27 cellular contexts compared by ENCODE assay signal in the genomic region with DNA sequence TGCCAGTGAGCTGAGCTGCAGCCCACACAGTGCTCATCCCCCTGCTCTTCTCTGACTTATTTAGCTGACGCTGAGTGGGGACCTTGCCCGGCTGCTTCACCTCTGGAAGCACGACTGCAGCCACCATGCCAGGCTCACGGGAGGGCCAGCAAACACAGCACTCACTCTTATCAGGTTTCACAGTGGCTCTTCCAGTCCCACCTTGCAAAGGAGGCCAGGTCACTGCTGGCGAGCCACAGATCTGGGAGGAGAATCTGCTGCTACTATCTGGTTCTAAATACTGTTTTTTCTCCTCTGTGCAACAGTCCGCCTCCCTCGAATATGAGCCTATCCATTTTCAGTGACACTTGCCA. TPM values are rescaled to one million over a fixed set of nuclear protein-coding genes. Genes with fewer than 3 reads are reported as not detected.
DNase-seq lines count a peak whose midpoint lies in the region; ATAC-seq, FAIRE-seq and TF ChIP-seq lines count a peak whose summit lies in the region.
"Had no signal": no experiment of that assay in that cellular context is flagged by ENCODE, and none has a peak within 500 bp of the region (broad histone marks: within the 10 kb centered on the region; RNA-seq: fewer than 3 reads in every experiment).

No MANE protein-coding gene starts in this region.

- peaks cover 29% of the 10 kb centered on the region for H3K4me1 ChIP-seq in BLaER1
- peaks cover 9 to 34% of the 10 kb centered on the region in 2 experiments; a peak in 4 of 5 replicates for H3K4me1 ChIP-seq in K562 (replicated peaks in 1 of 2; ENCODE audit: control insufficient read depth in 2 of 2, insufficient read depth in 2 of 2, low read length in 2 of 2)
- H3K4me1 ChIP-seq in right lobe of liver: peaks cover 0 to 31% (median 14%) of the 10 kb centered on the region in 4 donors
- peaks cover 9% of the 10 kb centered on the region for H3K4me1 ChIP-seq in MM.1S (ENCODE audit: low read length)
- H3K4me1 ChIP-seq: lower lobe of right lung had no signal

- BruUV-seq in K562 (replicated peaks; lab: Mats Ljungman, UMichigan): no TSS peak

- no peak for TF ChIP-seq POLR2A in K562 (conservative IDR thresholded peaks at IDR 0.05)
- no peak for TF ChIP-seq POLR2A in right lobe of liver (IDR thresholded peaks at IDR 0.05)

- no peaks in the 10 kb centered on the region for H3K79me2 ChIP-seq in K562 (ENCODE audit: control insufficient read depth, insufficient read depth, low read length)
- H3K79me2 ChIP-seq in MM.1S (ENCODE audit: low read length): no peaks in the 10 kb centered on the region

- in situ Hi-C loops in K562 (cut with MboI): no loop called here

- no peaks in the 10 kb centered on the region for H3K9me1 ChIP-seq in K562 (ENCODE audit: control insufficient read depth, insufficient read depth, low read length)

- H3K9ac ChIP-seq in BLaER1 (no peak overlapping the region), K562 (ENCODE audit: insufficient read depth in 1 of 2, low read depth in 2 of 2, low read length in 2 of 2) (peak overlapping the region in 1 of 2 experiments; percentile 8; a peak in 1 of 4 replicates), MM.1S (ENCODE audit: low read length) (no peak overlapping the region)

- FAIRE-seq in K562 (lab: Jason Lieb, UNC): peak; percentile 80
- FAIRE-seq: GM18507, TTC549 had no signal

- TF ChIP-seq EP300 in K562 (IDR thresholded peaks at IDR 0.05; ENCODE audit: low read length): peak; percentile 44; the same call in 1 of the 2 replicates

- H2AFZ ChIP-seq in K562 (ENCODE audit: low read depth, low read length) (0 out of 2 replicates have a peak overlapping the region, but pooled peaks have one; percentile 44), MM.1S (ENCODE audit: low read length) (no peak overlapping the region)

- DNase-seq in HuH-7.5 (ENCODE audit: low spot score) (peak; percentile 46), K562 (ENCODE audit: extremely low read depth in 1 of 4, low spot score in 3 of 4) (peak; percentile 71 to 78 (median 75)), right lobe of liver (peak; percentile 66 to 74 (median 69)), DMS153 treated with DMSO at 0.1 percent for 48 hours (lab: John Stamatoyannopoulos, UW; ENCODE audit: unreplicated experiment) (no peak), MM.1S (no peak), T1000 (lab: John Stamatoyannopoulos, UW) (no peak), anterior cingulate cortex (lab: John Stamatoyannopoulos, UW) (no peak)
- DNase-seq: activated CD4-positive, CD25-positive, alpha-beta regulatory T cell treated with anti-CD3 and anti-CD28 coated beads, Interleukin-2, amount 50 U/mL, for 72 hours; activated CD8-positive, alpha-beta T cell treated with anti-CD3 and anti-CD28 coated beads for 36 hours; activated naive CD4-positive, alpha-beta T cell treated with anti-CD3 and anti-CD28 coated beads, Interleukin-2, amount 50 U/mL, for 16 hours; amygdala; Calu3; hypothalamus; Karpas-422; lower lobe of right lung; NCI-H1694; NCI-H2171; NCI-H510A treated with DMSO at 0.1 percent for 48 hours; Peyer's patch; spleen; T-helper 1 cell; transverse colon had no signal

- ATAC-seq in K562 (peak; percentile 78), right lobe of liver (peak; percentile 46 to 69 (median 60))
- ATAC-seq: activated CD8-positive, alpha-beta T cell treated with anti-CD3 and anti-CD28 coated beads for 36 hours; activated T-helper 17 cell treated with anti-CD3 and anti-CD28 coated beads, Interleukin-2, amount 50 U/mL, for 72 hours; lower lobe of right lung had no signal

- POLR2A ChIA-PET in K562 (lab: Yijun Ruan, JAX): interaction anchor here (1.0 kb wide), 1 partner anchor 9 kb away, joined by 3 read pairs; no protein-coding TSS in a partner anchor

- intact Hi-C loops in K562 (cut with micrococcal nuclease) (no loop called here), right lobe of liver (cut with DNase I) (no loop called here)

- H3K36me3 ChIP-seq in BLaER1 (no peaks in the 10 kb centered on the region), K562 (ENCODE audit: control insufficient read depth, insufficient read depth, low read length) (no peaks in the 10 kb centered on the region), right lobe of liver (no peaks in the 10 kb centered on the region), MM.1S (replicated peaks; ENCODE audit: insufficient read depth, low read length) (no peaks in the 10 kb centered on the region)
- H3K36me3 ChIP-seq: lower lobe of right lung, Peyer's patch, transverse colon had no signal

- H3K9me3 ChIP-seq in BLaER1: peaks cover 27% of the 10 kb centered on the region
- peaks cover 8% of the 10 kb centered on the region for H3K9me3 ChIP-seq in K562 (replicated peaks; ENCODE audit: control insufficient read depth, insufficient read depth, low read depth, low read length)
- no peaks in the 10 kb centered on the region for H3K9me3 ChIP-seq in right lobe of liver
- no peaks in the 10 kb centered on the region for H3K9me3 ChIP-seq in MM.1S (replicated peaks; ENCODE audit: insufficient read depth, low read length)
- H3K9me3 ChIP-seq: lower lobe of right lung, Peyer's patch, transverse colon had no signal

- H3K27me3 ChIP-seq in BLaER1: peaks cover 14% of the 10 kb centered on the region
- H3K27me3 ChIP-seq in K562 (ENCODE audit: control insufficient read depth in 2 of 2, insufficient read depth in 2 of 2, low read length in 2 of 2): no peaks in the 10 kb centered on the region
- H3K27me3 ChIP-seq in right lobe of liver: no peaks in the 10 kb centered on the region
- no peaks in the 10 kb centered on the region for H3K27me3 ChIP-seq in MM.1S (replicated peaks; ENCODE audit: insufficient read depth, low read length)
- H3K27me3 ChIP-seq: Peyer's patch, transverse colon had no signal

- H3F3A ChIP-seq in MM.1S (ENCODE audit: insufficient read depth, low read length): peaks cover 10% of the 10 kb centered on the region

- H3K9me2 ChIP-seq in MM.1S (replicated peaks; ENCODE audit: insufficient read depth, low read length): no peaks in the 10 kb centered on the region

- H3K27ac ChIP-seq in BLaER1 (no peak overlapping the region), K562 (ENCODE audit: extremely low read depth, low read depth, low read length) (no peak overlapping the region), right lobe of liver (peak overlapping the region in 2 of 3 donors; percentile 33 to 48), MM.1S (ENCODE audit: low read length) (no peak overlapping the region)
- H3K27ac ChIP-seq: coronary artery, lower lobe of right lung, Peyer's patch, spleen, transverse colon had no signal

- TF ChIP-seq CTCF in K562 (IDR thresholded peaks at IDR 0.05 in 2 of 3, conservative IDR thresholded peaks at IDR 0.05 in 1 of 3; ENCODE audit: insufficient read depth in 2 of 3, low read depth in 1 of 3, low read length in 3 of 3): no peak
- no peak for TF ChIP-seq CTCF in right lobe of liver (IDR thresholded peaks at IDR 0.05)
- TF ChIP-seq CTCF in MM.1S (IDR thresholded peaks at IDR 0.05; ENCODE audit: low read length): no peak

- CTCF ChIA-PET in K562 (lab: Yijun Ruan, JAX; ENCODE audit: low intra/inter-chr PET ratio): no interaction called here

- no peak for TF ChIP-seq RAD21 in K562 (CRISPR knock-in tag; conservative IDR thresholded peaks at IDR 0.05 in 1 of 2, IDR thresholded peaks at IDR 0.05 in 1 of 2)

- H3K4me3 ChIP-seq in BLaER1 (no peak overlapping the region), K562 (no peak overlapping the region), right lobe of liver (no peak overlapping the region), MM.1S (ENCODE audit: low read length) (no peak overlapping the region)
- H3K4me3 ChIP-seq: coronary artery, lower lobe of right lung, Peyer's patch, spleen, transverse colon had no signal

- H3K4me2 ChIP-seq in BLaER1 (peak overlapping the region; percentile 53), K562 (ENCODE audit: insufficient read depth, low read length) (peak overlapping the region; percentile 53), MM.1S (ENCODE audit: low read depth, low read length) (no peak overlapping the region)

- peaks cover 20% of the 10 kb centered on the region for H4K20me1 ChIP-seq in BLaER1
- no peaks in the 10 kb centered on the region for H4K20me1 ChIP-seq in K562 (replicated peaks; ENCODE audit: control insufficient read depth, insufficient read depth, low read length)
- H4K20me1 ChIP-seq in MM.1S (ENCODE audit: insufficient read depth, low read length): no peaks in the 10 kb centered on the region

- 0% methylated on average over 7 of the region's 7 CpGs for WGBS in K562 (ENCODE audit: insufficient coverage, low coverage, missing lambda C conversion rate)
- WGBS in right lobe of liver (ENCODE audit: insufficient coverage, low coverage, low lambda C conversion rate, missing lambda C conversion rate): 27% methylated on average over 6 of the region's 7 CpGs

TF ChIP-seq in K562, 482 proteins besides CTCF, POLR2A, EP300 and RAD21 (continues in another document):
- TF ChIP-seq ILK (tag; IDR thresholded peaks at IDR 0.05; ENCODE audit: borderline replicate concordance, low read depth) (no peak), ELF2 (CRISPR knock-in tag; IDR thresholded peaks at IDR 0.05) (no peak), ZNF165 (CRISPR knock-in tag; IDR thresholded peaks at IDR 0.05; ENCODE audit: borderline replicate concordance) (no peak), ZNF124 (CRISPR knock-in tag; IDR thresholded peaks at IDR 0.05) (no peak), MAFG (tag; conservative IDR thresholded peaks at IDR 0.05) (no peak), HNRNPL (IDR thresholded peaks at IDR 0.05; ENCODE audit: low read depth, low read length) (no peak), NCOR1 (IDR thresholded peaks at IDR 0.05) (peak; percentile 35; the same call in 1 of the 2 replicates)

RNA-seq across cellular contexts. Expression of gene SPON2, which starts 6.7 kb away (rescaled TPM):
- 8.1 and 12.5 TPM in 2 replicates for total RNA-seq in K562 (2011; cell fraction: chromatin; rRNA removed; ENCODE audit: low replicate concordance)
- 8.2 and 12.8 TPM in 2 replicates for total RNA-seq in K562 (2011; cell fraction: nucleolus; rRNA removed)
- total RNA-seq in K562 (2011; cell fraction: nucleoplasm; rRNA removed): 7.3 and 9.4 TPM in 2 replicates
- total RNA-seq in K562 (2014; rRNA removed) (0.65 and 1.1 TPM in 2 replicates), K562 (2014; rRNA removed; fragmentation: Illumina TruSeq; extraction: Trizol) (0.54 and 0.69 TPM in 2 replicates), K562 (2015; rRNA removed; fragmentation: Illumina TruSeq; extraction: Trizol) (0.57 and 0.83 TPM in 2 replicates), K562 (2021) (1.4 and 1.8 TPM in 2 replicates), right lobe of liver (100 to 1,000 TPM in 3 of 6 experiments, 10 to 100 TPM in 3; 41.9 to 138 (median 99.9) TPM)
- polyA plus RNA-seq in K562 (2011; rRNA removed) (2.2 and 4.8 TPM in 2 replicates), K562 (2014; fragmentation: Illumina TruSeq; extraction: Trizol) (0.74 and 1.1 TPM in 2 replicates), K562 (2014; fragmentation: Nextera tagmentation; extraction: Ambion mirVana) (under 1 TPM; 0.21 to 0.27 TPM), K562 (2014; rRNA removed) (0.77 and 0.84 TPM in 2 replicates)
- polyA plus RNA-seq in K562 (2011; cell fraction: cytosol; rRNA removed): 2.3 and 4.7 TPM in 2 replicates
- polyA plus RNA-seq in K562 (2011; cell fraction: nucleus; rRNA removed): 4.1 and 5.8 TPM in 2 replicates
- 1.4 and 2.4 TPM in 2 replicates for polyA plus RNA-seq in K562 (2012)
- polyA minus RNA-seq in K562 (2011; rRNA and poly(A)+ RNA removed): 0.60 and 0.87 TPM in 2 replicates
- polyA minus RNA-seq in K562 (2011; cell fraction: cytosol; rRNA and poly(A)+ RNA removed): 2.3 and 3.7 TPM in 2 replicates
- polyA minus RNA-seq in K562 (2011; cell fraction: nucleus; rRNA and poly(A)+ RNA removed): 1.8 and 4.2 TPM in 2 replicates

Comparison
In these comparisons a context has a peak if more than half of its experiments do, and no peak if none do; other contexts are left out.
1. H3K27ac ChIP-seq: peak in right lobe of liver (2 of 3); none in BLaER1 (single experiment), K562 (single experiment) and MM.1S (single experiment).
2. DNase-seq: peak in HuH-7.5 (single experiment), K562 (4 of 4) and right lobe of liver (3 of 3); none in DMS153 treated with DMSO at 0.1 percent for 48 hours (single experiment), MM.1S (single experiment), T1000 (single experiment) and anterior cingulate cortex (0 of 58).